Comparison of ENCODE assay signal across 16 cellular contexts in genomic region chr18:12315911-12316310, GRCh38. TPM values are rescaled to one million over a fixed set of nuclear protein-coding genes. Genes with fewer than 3 reads are reported as not detected.
DNase-seq lines count a peak whose midpoint lies in the region; ATAC-seq, FAIRE-seq and TF ChIP-seq lines count a peak whose summit lies in the region.
"Had no signal": no experiment of that assay in that cellular context is flagged by ENCODE, and none has a peak within 500 bp of the region (broad histone marks: within the 10 kb centered on the region; RNA-seq: fewer than 3 reads in every experiment).

No MANE protein-coding gene starts in this region.

- no peaks in the 10 kb centered on the region for H3K27me3 Mint-ChIP-seq in endodermal cell (ENCODE audit: insufficient read depth)

- peaks cover 18% of the 10 kb centered on the region for H3K9me3 ChIP-seq in endodermal cell (ENCODE audit: control insufficient read depth, low read length)
- peaks cover 9% of the 10 kb centered on the region for H3K9me3 ChIP-seq in hepatocyte (ENCODE audit: low read depth)
- peaks cover 0 to 3% (median 0%) of the 10 kb centered on the region in 5 donors for H3K9me3 ChIP-seq in subcutaneous abdominal adipose tissue (ENCODE audit: control insufficient read depth in 5 of 5, low read length in 5 of 5)

- H3K9me3 Mint-ChIP-seq in endodermal cell = peaks cover 13% of the 10 kb centered on the region

- ATAC-seq in HG02970 (IDR thresholded peaks at IDR 0.05; ENCODE audit: low FRiP score, unreplicated experiment) = no peak
- ATAC-seq: activated T-helper 17 cell treated with anti-CD3 and anti-CD28 coated beads, Interleukin-2, amount 50 U/mL, for 72 hours had no signal

- H3K27ac ChIP-seq in endodermal cell (ENCODE audit: low read depth, low read length) (no peak overlapping the region), hepatocyte (peak overlapping the region; percentile 23), subcutaneous abdominal adipose tissue (ENCODE audit: low read depth, low read length) (peak overlapping the region; percentile 85)
- H3K27ac ChIP-seq: HL-60 had no signal

- no peak overlapping the region for H3K4me3 ChIP-seq in endodermal cell (ENCODE audit: low read length)
- H3K4me3 ChIP-seq in hepatocyte = no peak overlapping the region
- peak overlapping the region in 2 of 5 donors; percentile 11 to 17 for H3K4me3 ChIP-seq in subcutaneous abdominal adipose tissue (ENCODE audit: low read depth in 1 of 5, low read length in 5 of 5)

- WGBS in endodermal cell (ENCODE audit: insufficient coverage in 1 of 2, insufficient read length in 1 of 2), 2 experiments = 93 to 100% methylated on average over 3 to 5 of the region's 5 CpGs
- 84% methylated on average over 5 of the region's 5 CpGs for WGBS in hepatocyte (ENCODE audit: low lambda C conversion rate, missing lambda C conversion rate)

- no peak overlapping the region for H3K4me2 ChIP-seq in hepatocyte

- H3K79me2 ChIP-seq in hepatocyte = peaks cover 4% of the 10 kb centered on the region

- no peaks in the 10 kb centered on the region for H3K9me2 ChIP-seq in hepatocyte (replicated peaks; ENCODE audit: insufficient read depth)

- peaks cover 48% of the 10 kb centered on the region for H3K36me3 Mint-ChIP-seq in endodermal cell (ENCODE audit: low read depth)

- H3K27ac Mint-ChIP-seq in endodermal cell = no peak overlapping the region
- H3K27ac Mint-ChIP-seq: activated CD4-positive, alpha-beta memory T cell treated with anti-CD3 and anti-CD28 coated beads for 36 hours; activated T-helper 17 cell treated with anti-CD3 and anti-CD28 coated beads, Interleukin-2, amount 50 U/mL, for 72 hours had no signal

- H3K36me3 ChIP-seq in endodermal cell (ENCODE audit: control insufficient read depth, insufficient read depth, low read length) (peaks cover 83% of the 10 kb centered on the region), hepatocyte (replicated peaks; ENCODE audit: insufficient read depth, low read depth) (no peaks in the 10 kb centered on the region), subcutaneous abdominal adipose tissue (ENCODE audit: control insufficient read depth in 5 of 5, insufficient read depth in 5 of 5, low read length in 5 of 5) (peaks cover 21 to 52% (median 37%) of the 10 kb centered on the region in 5 donors)

- H3K4me1 ChIP-seq in endodermal cell (ENCODE audit: control insufficient read depth, insufficient read depth, low read length) = no peaks in the 10 kb centered on the region
- H3K4me1 ChIP-seq in hepatocyte (ENCODE audit: insufficient read depth) = no peaks in the 10 kb centered on the region
- H3K4me1 ChIP-seq in subcutaneous abdominal adipose tissue (ENCODE audit: control insufficient read depth in 5 of 5, insufficient read depth in 5 of 5, low read length in 5 of 5) = peaks cover 4 to 74% (median 61%) of the 10 kb centered on the region in 5 donors

- H3K9ac ChIP-seq in endodermal cell (ENCODE audit: extremely low read depth, low read length, poor library complexity, severe bottlenecking) = no peak overlapping the region
- H3K9ac ChIP-seq in subcutaneous abdominal adipose tissue (ENCODE audit: low read length in 5 of 5) = peak overlapping the region in 2 of 5 donors; percentile 1 to 42

- H3K4me1 Mint-ChIP-seq in endodermal cell = peaks cover 16% of the 10 kb centered on the region
- H3K4me1 Mint-ChIP-seq: activated T-helper 17 cell treated with anti-CD3 and anti-CD28 coated beads, Interleukin-2, amount 50 U/mL, for 72 hours had no signal

- TF ChIP-seq POLR2A in H54 (IDR thresholded peaks at IDR 0.05; ENCODE audit: low read depth, low read length) = no peak

- DNase-seq in H54 (ENCODE audit: insufficient read length, low spot score) (no peak), endodermal cell (peak; percentile 24), hepatocyte (ENCODE audit: low spot score) (no peak), RPMI8226 (no peak), H4 (ENCODE audit: low spot score) (no peak), kidney glomerular epithelial cell (lab: John Stamatoyannopoulos, UW) (no peak)
- DNase-seq: activated CD4-positive, alpha-beta memory T cell treated with anti-CD3 and anti-CD28 coated beads for 36 hours; mammary epithelial cell; NCI-H187 treated with DMSO at 0.1 percent for 48 hours; NCI-H69; occipital lobe; SHP77 treated with DMSO at 0.1 percent for 48 hours had no signal

- no peak overlapping the region for H2AFZ ChIP-seq in hepatocyte

- peak; percentile 6 for FAIRE-seq in H54 (lab: Jason Lieb, UNC)

- TF ChIP-seq CTCF in endodermal cell (conservative IDR thresholded peaks at IDR 0.05) (no peak), hepatocyte (IDR thresholded peaks at IDR 0.05; ENCODE audit: poor library complexity) (no peak)

- H3K4me3 Mint-ChIP-seq in endodermal cell = no peak overlapping the region
- H3K4me3 Mint-ChIP-seq: activated CD4-positive, alpha-beta memory T cell treated with anti-CD3 and anti-CD28 coated beads for 36 hours; activated T-helper 17 cell treated with anti-CD3 and anti-CD28 coated beads, Interleukin-2, amount 50 U/mL, for 72 hours had no signal

- H4K20me1 ChIP-seq in hepatocyte (ENCODE audit: insufficient read depth, poor library complexity, severe bottlenecking) = no peaks in the 10 kb centered on the region

- H3K27me3 ChIP-seq in endodermal cell (ENCODE audit: control insufficient read depth, insufficient read depth, low read length, poor library complexity, severe bottlenecking) = no peaks in the 10 kb centered on the region
- no peaks in the 10 kb centered on the region for H3K27me3 ChIP-seq in hepatocyte
- no peaks in the 10 kb centered on the region for H3K27me3 ChIP-seq in subcutaneous abdominal adipose tissue (ENCODE audit: control insufficient read depth in 5 of 5, insufficient read depth in 4 of 5, low read length in 5 of 5)

RNA-seq across cellular contexts. Expression of gene TUBB6, which starts 7.9 kb away (rescaled TPM):
- total RNA-seq in endodermal cell = 10 to 100 TPM; 33.0 to 45.4 TPM
- polyA plus RNA-seq in endodermal cell (2013, experiment 1 of 2) = 103 TPM
- polyA plus RNA-seq in endodermal cell (2013, experiment 2 of 2) = 111 TPM
- 68.6 and 86.1 TPM in 2 replicates for total RNA-seq in hepatocyte
- polyA plus RNA-seq in hepatocyte = 96.3 and 109 TPM in 2 replicates
- 126 TPM in 2 replicates for total RNA-seq in H4 (2014; rRNA removed; shearing (Covaris generic))
